In the genomic region with DNA sequence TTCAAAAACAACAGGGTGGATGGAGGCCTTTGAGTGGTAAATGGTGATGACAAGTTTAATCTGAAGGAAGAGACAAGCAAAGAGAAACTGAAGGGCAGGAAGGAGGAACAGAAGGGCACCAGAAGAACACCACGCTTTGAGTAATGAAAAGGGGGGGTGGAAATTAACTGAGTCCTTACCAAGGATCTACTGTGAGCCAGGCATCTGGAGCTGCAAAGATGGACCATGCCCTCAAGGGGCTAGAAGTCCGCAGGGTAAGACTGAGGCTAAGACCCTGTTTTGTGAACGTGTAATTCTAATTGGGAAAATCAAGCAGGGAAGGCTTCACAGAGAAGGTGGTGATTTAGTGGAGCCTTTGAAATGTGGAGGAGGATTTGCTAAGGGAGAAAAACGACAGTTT, we compare ENCODE assay signal across 9 cellular contexts. TPM values are rescaled to one million over a fixed set of nuclear protein-coding genes. Genes with fewer than 3 reads are reported as not detected.
DNase-seq lines count a peak whose midpoint lies in the region; ATAC-seq, FAIRE-seq and TF ChIP-seq lines count a peak whose summit lies in the region.
"Had no signal": no experiment of that assay in that cellular context is flagged by ENCODE, and none has a peak within 500 bp of the region (broad histone marks: within the 10 kb centered on the region; RNA-seq: fewer than 3 reads in every experiment).

No MANE protein-coding gene starts in this region.

- no peak overlapping the region for H3K27ac ChIP-seq in fibroblast of lung (ENCODE audit: insufficient read depth, low read length)
- H3K27ac ChIP-seq in smooth muscle cell (ENCODE audit: low read depth): no peak overlapping the region

- H3K4me1 ChIP-seq in fibroblast of lung (ENCODE audit: control insufficient read depth, extremely low read depth, insufficient read depth, low read length) (no peaks in the 10 kb centered on the region), smooth muscle cell (ENCODE audit: low read depth) (peaks cover 12% of the 10 kb centered on the region), HAP-1 (peaks cover 7% of the 10 kb centered on the region; the same call in 1 of the 2 replicates)

- ATAC-seq in activated CD8-positive, alpha-beta memory T cell treated with anti-CD3 and anti-CD28 coated beads, Interleukin-2, amount 10 ng/mL, durations not matched to agents 7 days and 5 days: no peak
- ATAC-seq in WTC11: no peak
- ATAC-seq in GM18870 (IDR thresholded peaks at IDR 0.05; ENCODE audit: unreplicated experiment): no peak

- H3K9me3 Mint-ChIP-seq in activated CD8-positive, alpha-beta memory T cell treated with anti-CD3 and anti-CD28 coated beads, Interleukin-2, amount 10 ng/mL, durations not matched to agents 7 days and 5 days (ENCODE audit: low read depth): no peaks in the 10 kb centered on the region
- H3K9me3 Mint-ChIP-seq in WTC11: no peaks in the 10 kb centered on the region

- in situ Hi-C loops in HAP-1 (cut with MboI; ENCODE audit: low sequenced_read_pairs): no loop called here

- H3F3A ChIP-seq in smooth muscle cell (ENCODE audit: low read depth): no peaks in the 10 kb centered on the region

- H3K27me3 ChIP-seq in fibroblast of lung (ENCODE audit: control insufficient read depth, insufficient read depth, low read length) (no peaks in the 10 kb centered on the region), smooth muscle cell (ENCODE audit: low read depth) (peaks cover 44% of the 10 kb centered on the region), HAP-1 (ENCODE audit: low read depth) (no peaks in the 10 kb centered on the region)

- WGBS in smooth muscle cell (ENCODE audit: low lambda C conversion rate): 28% methylated on average over 4 of the region's 4 CpGs

- no peaks in the 10 kb centered on the region for H3K27me3 Mint-ChIP-seq in activated CD8-positive, alpha-beta memory T cell treated with anti-CD3 and anti-CD28 coated beads, Interleukin-2, amount 10 ng/mL, durations not matched to agents 7 days and 5 days
- no peaks in the 10 kb centered on the region for H3K27me3 Mint-ChIP-seq in WTC11 (ENCODE audit: low read depth)

- no peak for DNase-seq in activated CD8-positive, alpha-beta memory T cell treated with anti-CD3 and anti-CD28 coated beads, Interleukin-2, amount 10 ng/mL, durations not matched to agents 7 days and 5 days
- DNase-seq in activated CD8-positive, alpha-beta memory T cell treated with anti-CD3 and anti-CD28 coated beads, Interleukin-2, amount 50 U/mL, for 48 hours: no peak
- DNase-seq in WTC11 (ENCODE audit: low spot score): no peak
- DNase-seq in fibroblast of lung (ENCODE audit: low read depth in 2 of 2): no peak
- no peak for DNase-seq in smooth muscle cell (lab: John Stamatoyannopoulos, UW; ENCODE audit: unreplicated experiment)
- no peak for DNase-seq in HAP-1 (ENCODE audit: low spot score in 2 of 2)
- DNase-seq in frontal cortex (ENCODE audit: low spot score in 2 of 2): no peak
- DNase-seq: stimulated activated CD4-positive, alpha-beta T cell treated with anti-CD3 and anti-CD28 coated beads, Interleukin-4, amount 100 ng/mL, for 4 hours had no signal

- POLR2A ChIA-PET in WTC11 (lab: Charles Lee): interaction anchor here (0.6 to 1.1 kb wide), 3 partner anchors 13 to 47 kb away, joined by 3 to 7 read pairs (median 3); a partner anchor contains a TSS

- TF ChIP-seq CTCF in WTC11 (IDR thresholded peaks at IDR 0.05) (no peak), fibroblast of lung (conservative IDR thresholded peaks at IDR 0.05 in 1 of 2, IDR thresholded peaks at IDR 0.05 in 1 of 2; ENCODE audit: low read depth in 1 of 2, low read length in 2 of 2) (no peak), smooth muscle cell (IDR thresholded peaks at IDR 0.05; ENCODE audit: borderline replicate concordance, insufficient read depth, poor library complexity, severe bottlenecking) (no peak)

- H3K27ac Mint-ChIP-seq in activated CD8-positive, alpha-beta memory T cell treated with anti-CD3 and anti-CD28 coated beads, Interleukin-2, amount 10 ng/mL, durations not matched to agents 7 days and 5 days: no peak overlapping the region
- H3K27ac Mint-ChIP-seq in WTC11: peak overlapping the region; percentile 36

- H3K4me1 Mint-ChIP-seq in activated CD8-positive, alpha-beta memory T cell treated with anti-CD3 and anti-CD28 coated beads, Interleukin-2, amount 10 ng/mL, durations not matched to agents 7 days and 5 days: peaks cover 24% of the 10 kb centered on the region
- H3K4me1 Mint-ChIP-seq in WTC11: peaks cover 20% of the 10 kb centered on the region

- H3K4me2 ChIP-seq in fibroblast of lung (ENCODE audit: extremely low read depth, insufficient read depth, low read length): peak overlapping the region; percentile 51
- peak overlapping the region; percentile 89 for H3K4me2 ChIP-seq in smooth muscle cell

- H3K79me2 ChIP-seq in fibroblast of lung (ENCODE audit: control insufficient read depth, insufficient read depth, low read length) (no peaks in the 10 kb centered on the region), smooth muscle cell (ENCODE audit: low read depth) (no peaks in the 10 kb centered on the region)

- no peak for FAIRE-seq in frontal cortex (lab: Jason Lieb, UNC)

- peak overlapping the region; percentile 84 for H3K4me3 Mint-ChIP-seq in activated CD8-positive, alpha-beta memory T cell treated with anti-CD3 and anti-CD28 coated beads, Interleukin-2, amount 10 ng/mL, durations not matched to agents 7 days and 5 days
- peak overlapping the region; percentile 93 for H3K4me3 Mint-ChIP-seq in WTC11

- no peaks in the 10 kb centered on the region for H3K9me3 ChIP-seq in fibroblast of lung (ENCODE audit: control insufficient read depth, insufficient read depth, low read depth, low read length)
- no peaks in the 10 kb centered on the region for H3K9me3 ChIP-seq in smooth muscle cell (replicated peaks; ENCODE audit: low read depth)
- no peaks in the 10 kb centered on the region for H3K9me3 ChIP-seq in HAP-1

- H3K36me3 ChIP-seq in fibroblast of lung (ENCODE audit: control insufficient read depth, insufficient read depth, low read length) (no peaks in the 10 kb centered on the region), smooth muscle cell (ENCODE audit: low read depth) (no peaks in the 10 kb centered on the region), HAP-1 (replicated peaks) (no peaks in the 10 kb centered on the region)

- CTCF ChIA-PET in activated CD8-positive, alpha-beta memory T cell treated with anti-CD3 and anti-CD28 coated beads, Interleukin-2, amount 10 ng/mL, durations not matched to agents 7 days and 5 days (lab: Charles Lee): interaction anchor here (0.6 to 3.0 kb wide), 11 partner anchors 9 to 187 kb away, joined by 3 to 16 read pairs (median 5); a partner anchor contains a TSS
- CTCF ChIA-PET in WTC11 (lab: Charles Lee): interaction anchor here (0.5 to 3.8 kb wide), 10 partner anchors 8 to 289 kb away, joined by 3 to 47 read pairs (median 6); a partner anchor contains a TSS

- peak overlapping the region in 1 of 4 experiments; percentile 75 for H3K4me3 ChIP-seq in fibroblast of lung (replicated peaks in 1 of 4; ENCODE audit: control extremely low read depth in 1 of 4, insufficient read depth in 1 of 4, low read depth in 3 of 4, low read length in 4 of 4)
- H3K4me3 ChIP-seq in smooth muscle cell: peak overlapping the region; percentile 82
- no peak overlapping the region for H3K4me3 ChIP-seq in HAP-1

- peaks cover 2% of the 10 kb centered on the region for H3K36me3 Mint-ChIP-seq in activated CD8-positive, alpha-beta memory T cell treated with anti-CD3 and anti-CD28 coated beads, Interleukin-2, amount 10 ng/mL, durations not matched to agents 7 days and 5 days
- no peaks in the 10 kb centered on the region for H3K36me3 Mint-ChIP-seq in WTC11

- H2AFZ ChIP-seq in fibroblast of lung (ENCODE audit: low read length): no peak overlapping the region
- H2AFZ ChIP-seq in smooth muscle cell (ENCODE audit: low read depth): no peak overlapping the region

- H4K20me1 ChIP-seq in fibroblast of lung (ENCODE audit: control insufficient read depth, extremely low read depth, insufficient read depth, low read length): no peaks in the 10 kb centered on the region
- peaks cover 48% of the 10 kb centered on the region for H4K20me1 ChIP-seq in smooth muscle cell (ENCODE audit: low read depth)

- H3K9ac ChIP-seq in fibroblast of lung (ENCODE audit: insufficient read depth, low read length): no peak overlapping the region
- no peak overlapping the region for H3K9ac ChIP-seq in smooth muscle cell (ENCODE audit: low read depth)

TF ChIP-seq in WTC11, 78 proteins besides CTCF, POLR2A, EP300 and RAD21 (continues in another document):
- TF ChIP-seq, protein P1, sequence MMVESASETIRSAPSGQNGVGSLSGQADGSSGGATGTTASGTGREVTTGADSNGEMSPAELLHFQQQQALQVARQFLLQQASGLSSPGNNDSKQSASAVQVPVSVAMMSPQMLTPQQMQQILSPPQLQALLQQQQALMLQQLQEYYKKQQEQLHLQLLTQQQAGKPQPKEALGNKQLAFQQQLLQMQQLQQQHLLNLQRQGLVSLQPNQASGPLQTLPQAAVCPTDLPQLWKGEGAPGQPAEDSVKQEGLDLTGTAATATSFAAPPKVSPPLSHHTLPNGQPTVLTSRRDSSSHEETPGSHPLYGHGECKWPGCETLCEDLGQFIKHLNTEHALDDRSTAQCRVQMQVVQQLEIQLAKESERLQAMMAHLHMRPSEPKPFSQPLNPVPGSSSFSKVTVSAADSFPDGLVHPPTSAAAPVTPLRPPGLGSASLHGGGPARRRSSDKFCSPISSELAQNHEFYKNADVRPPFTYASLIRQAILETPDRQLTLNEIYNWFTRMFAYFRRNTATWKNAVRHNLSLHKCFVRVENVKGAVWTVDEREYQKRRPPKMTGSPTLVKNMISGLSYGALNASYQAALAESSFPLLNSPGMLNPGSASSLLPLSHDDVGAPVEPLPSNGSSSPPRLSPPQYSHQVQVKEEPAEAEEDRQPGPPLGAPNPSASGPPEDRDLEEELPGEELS (CRISPR knock-in tag; IDR thresholded peaks at IDR 0.05): no peak
- TF ChIP-seq GTF2I (CRISPR knock-in tag; conservative IDR thresholded peaks at IDR 0.05): no peak

RNA-seq across cellular contexts. Expression of a gene that starts 1.6 kb away (rescaled TPM):
- total RNA-seq in activated CD8-positive, alpha-beta memory T cell treated with anti-CD3 and anti-CD28 coated beads, Interleukin-2, amount 10 ng/mL, durations not matched to agents 7 days and 5 days: 10 to 100 TPM; 27.8 to 28.8 TPM
- total RNA-seq in WTC11 (2021) (26.0 to 27.0 TPM (median 26.3 TPM) in 3 replicates), fibroblast of lung (19.3 and 37.8 TPM in 2 replicates), smooth muscle cell (14.6 and 16.3 TPM in 2 replicates), frontal cortex (52.2 TPM)
- polyA plus RNA-seq in fibroblast of lung (37.8 and 40.8 TPM in 2 replicates), smooth muscle cell (13.4 and 18.7 TPM in 2 replicates)
- polyA plus RNA-seq in fibroblast of lung (2012): 26.8 and 29.7 TPM in 2 replicates
- 52.6 and 61.2 TPM in 2 replicates for polyA minus RNA-seq in fibroblast of lung (ENCODE audit: low replicate concordance)

RNA-seq across cellular contexts. Expression of a gene that starts 29.3 kb away (rescaled TPM):
- total RNA-seq in activated CD8-positive, alpha-beta memory T cell treated with anti-CD3 and anti-CD28 coated beads, Interleukin-2, amount 10 ng/mL, durations not matched to agents 7 days and 5 days: 10 to 100 TPM; 36.0 to 42.7 TPM
- 26.0 to 27.0 TPM (median 26.9 TPM) in 3 replicates for total RNA-seq in WTC11 (2021)
- total RNA-seq in fibroblast of lung: 4.6 and 8.3 TPM in 2 replicates
- polyA plus RNA-seq in fibroblast of lung: 13.4 and 24.0 TPM in 2 replicates
- polyA plus RNA-seq in fibroblast of lung (2012): 8.5 and 15.8 TPM in 2 replicates
- 1.5 and 5.7 TPM in 2 replicates for polyA minus RNA-seq in fibroblast of lung (ENCODE audit: low replicate concordance)
- 17.0 and 23.0 TPM in 2 replicates for total RNA-seq in smooth muscle cell
- polyA plus RNA-seq in smooth muscle cell: 15.1 and 17.4 TPM in 2 replicates
- 5.3 TPM for total RNA-seq in frontal cortex
